ENCODE assay signal across 9 cellular contexts in genomic region chr3:58173670-58174472, GRCh38. TPM values are rescaled to one million over a fixed set of nuclear protein-coding genes. Genes with fewer than 3 reads are reported as not detected.
DNase-seq lines count a peak whose midpoint lies in the region; ATAC-seq, FAIRE-seq and TF ChIP-seq lines count a peak whose summit lies in the region.
"Had no signal": no experiment of that assay in that cellular context is flagged by ENCODE, and none has a peak within 500 bp of the region (broad histone marks: within the 10 kb centered on the region; RNA-seq: fewer than 3 reads in every experiment).

No MANE protein-coding gene starts in this region.

- ATAC-seq in HG03571 (IDR thresholded peaks at IDR 0.05; ENCODE audit: unreplicated experiment) (no peak), HG03521 (IDR thresholded peaks at IDR 0.05; ENCODE audit: unreplicated experiment) (no peak)

- H3K36me3 ChIP-seq in small intestine (ENCODE audit: control insufficient read depth in 2 of 2, insufficient read depth in 2 of 2, low read length in 2 of 2), result peaks cover 2 to 11% of the 10 kb centered on the region in 2 donors

- DNase-seq in GM12865 (ENCODE audit: low read depth) (peak; percentile 68), M059J (ENCODE audit: low read depth) (peak; percentile 43), glomerular visceral epithelial cell (ENCODE audit: extremely low spot score) (peak; percentile 40), small intestine (peak; percentile 57), NCI-H446 treated with DMSO at 0.1 percent for 48 hours (lab: John Stamatoyannopoulos, UW) (no peak)

- no peaks in the 10 kb centered on the region for H3K27me3 ChIP-seq in small intestine (ENCODE audit: control insufficient read depth in 2 of 2, insufficient read depth in 2 of 2, low read length in 2 of 2)

- WGBS in small intestine, 3 donors, result 16 to 58% (median 23%) methylated on average over 12 of the region's 12 CpGs

- peak overlapping the region; percentile 88 for H3K27ac ChIP-seq in VCaP
- peak overlapping the region; percentile 67 to 91 for H3K27ac ChIP-seq in small intestine (ENCODE audit: low read depth in 1 of 2, low read length in 1 of 2)

- H3K9me3 ChIP-seq in small intestine (ENCODE audit: control insufficient read depth, low read depth), result no peaks in the 10 kb centered on the region

- TF ChIP-seq CTCF in GM12865 (IDR thresholded peaks at IDR 0.05; ENCODE audit: insufficient read depth, low read depth, low read length, missing control alignments) (peak; percentile 63), VCaP (conservative IDR thresholded peaks at IDR 0.05) (peak; percentile 71)

- FAIRE-seq in small intestine (lab: Jason Lieb, UNC), result no peak

- peaks cover 3 to 6% of the 10 kb centered on the region in 2 donors for H3K4me1 ChIP-seq in small intestine (ENCODE audit: control insufficient read depth in 2 of 2, insufficient read depth in 1 of 2, low read depth in 1 of 2, low read length in 1 of 2)

- H3K4me3 ChIP-seq in GM12865 (ENCODE audit: low read depth, low read length) (no peak overlapping the region), small intestine (ENCODE audit: low read depth in 1 of 2, low read length in 2 of 2) (no peak overlapping the region)

RNA-seq across cellular contexts. Expression of gene DNASE1L3, which starts 36.9 kb away (rescaled TPM):
- total RNA-seq in M059J (2014; rRNA removed; shearing (Covaris generic)), result not detected in 2 replicates
- 10 to 100 TPM in 1 of 3 donors, 1 to 10 TPM in 2; 2.9 to 17.0 (median 4.2) TPM for polyA plus RNA-seq in small intestine
- total RNA-seq: T-helper 2 cell treated with Interferon-gamma antibody and Interleukin-4, amounts not matched to agents 100 ng/mL and 5 ng/mL, for 36 hours had no signal
